ENCODE assay signal across 15 cellular contexts in the genomic region with DNA sequence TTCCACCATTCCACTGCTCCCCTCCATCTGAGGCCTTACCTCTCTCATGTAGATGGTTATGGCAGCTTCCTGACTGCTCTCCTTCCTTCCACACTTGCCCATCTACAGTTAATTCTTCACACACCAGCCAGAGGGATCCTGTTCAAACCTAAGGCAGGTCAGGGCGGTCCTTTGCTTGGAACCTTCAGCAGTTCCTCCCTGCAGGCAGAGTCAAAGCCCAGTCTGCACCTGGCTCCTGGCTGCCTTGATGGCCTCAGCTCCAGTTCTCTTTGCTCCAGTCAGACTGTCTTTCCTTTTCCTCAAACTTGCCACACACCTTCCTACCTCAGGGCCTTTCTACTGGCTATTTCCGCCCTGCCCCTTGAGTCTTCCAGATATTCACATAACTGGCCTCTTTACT. TPM values are rescaled to one million over a fixed set of nuclear protein-coding genes. Genes with fewer than 3 reads are reported as not detected.
DNase-seq lines count a peak whose midpoint lies in the region; ATAC-seq lines count a peak whose summit lies in the region.
"Had no signal": no experiment of that assay in that cellular context is flagged by ENCODE, and none has a peak within 500 bp of the region (broad histone marks: within the 10 kb centered on the region; RNA-seq: fewer than 3 reads in every experiment).

No MANE protein-coding gene starts in this region.

- H3K27me3 Mint-ChIP-seq in activated CD8-positive, alpha-beta memory T cell treated with anti-CD3 and anti-CD28 coated beads, Interleukin-2, amount 10 ng/mL, durations not matched to agents 7 days and 5 days: no peaks in the 10 kb centered on the region

- ATAC-seq in activated CD8-positive, alpha-beta memory T cell treated with anti-CD3 and anti-CD28 coated beads, Interleukin-2, amount 10 ng/mL, durations not matched to agents 7 days and 5 days: no peak
- no peak for ATAC-seq in activated naive CD4-positive, alpha-beta T cell treated with anti-CD3 and anti-CD28 coated beads, Interleukin-2, amount 50 U/mL, for 72 hours
- ATAC-seq in stimulated activated effector memory CD8-positive, alpha-beta T cell treated with anti-CD3 and anti-CD28 coated beads, Interleukin-12 subunit alpha, Interleukin-12 subunit beta, amount 100 ng/mL, for 72 hours: no peak
- ATAC-seq: activated CD4-positive, CD25-positive, alpha-beta regulatory T cell treated with anti-CD3 and anti-CD28 coated beads, Interleukin-2, amount 50 U/mL, for 24 hours had no signal

- CTCF ChIA-PET in activated CD8-positive, alpha-beta memory T cell treated with anti-CD3 and anti-CD28 coated beads, Interleukin-2, amount 10 ng/mL, durations not matched to agents 7 days and 5 days (lab: Charles Lee): interaction anchor here (1.1 to 1.5 kb wide), 4 partner anchors 8 to 431 kb away, joined by 4 to 6 read pairs (median 4); a partner anchor contains a TSS

- H3K4me1 Mint-ChIP-seq in activated CD8-positive, alpha-beta memory T cell treated with anti-CD3 and anti-CD28 coated beads, Interleukin-2, amount 10 ng/mL, durations not matched to agents 7 days and 5 days: peaks cover 45% of the 10 kb centered on the region
- peaks cover 61% of the 10 kb centered on the region for H3K4me1 Mint-ChIP-seq in stimulated activated effector memory CD8-positive, alpha-beta T cell treated with anti-CD3 and anti-CD28 coated beads, Interleukin-12 subunit alpha, Interleukin-12 subunit beta, amount 100 ng/mL, for 72 hours

- no peaks in the 10 kb centered on the region for H3K9me3 ChIP-seq in KOPT-K1 (ENCODE audit: insufficient read depth, low read length, poor library complexity, severe bottlenecking)
- H3K9me3 ChIP-seq: pancreas, SK-N-SH had no signal

- no peaks in the 10 kb centered on the region for H3K36me3 ChIP-seq in KOPT-K1 (ENCODE audit: insufficient read depth, low read length)
- H3K36me3 ChIP-seq: pancreas had no signal

- H3K4me3 Mint-ChIP-seq in activated CD8-positive, alpha-beta memory T cell treated with anti-CD3 and anti-CD28 coated beads, Interleukin-2, amount 10 ng/mL, durations not matched to agents 7 days and 5 days: peak overlapping the region; percentile 78
- H3K4me3 Mint-ChIP-seq in stimulated activated effector memory CD8-positive, alpha-beta T cell treated with anti-CD3 and anti-CD28 coated beads, Interleukin-12 subunit alpha, Interleukin-12 subunit beta, amount 100 ng/mL, for 72 hours: peak overlapping the region; percentile 65

- H3K9me3 Mint-ChIP-seq in activated CD8-positive, alpha-beta memory T cell treated with anti-CD3 and anti-CD28 coated beads, Interleukin-2, amount 10 ng/mL, durations not matched to agents 7 days and 5 days (ENCODE audit: low read depth): no peaks in the 10 kb centered on the region
- peaks cover 0 to 4% of the 10 kb centered on the region in 2 donors for H3K9me3 Mint-ChIP-seq in activated naive CD4-positive, alpha-beta T cell treated with anti-CD3 and anti-CD28 coated beads, Interleukin-2, amount 50 U/mL, for 72 hours
- H3K9me3 Mint-ChIP-seq in stimulated activated effector memory CD8-positive, alpha-beta T cell treated with anti-CD3 and anti-CD28 coated beads, Interleukin-12 subunit alpha, Interleukin-12 subunit beta, amount 100 ng/mL, for 72 hours: no peaks in the 10 kb centered on the region

- peaks cover 1% of the 10 kb centered on the region for H3K36me3 Mint-ChIP-seq in activated CD8-positive, alpha-beta memory T cell treated with anti-CD3 and anti-CD28 coated beads, Interleukin-2, amount 10 ng/mL, durations not matched to agents 7 days and 5 days
- H3K36me3 Mint-ChIP-seq in activated naive CD4-positive, alpha-beta T cell treated with anti-CD3 and anti-CD28 coated beads, Interleukin-2, amount 50 U/mL, for 72 hours: no peaks in the 10 kb centered on the region
- no peaks in the 10 kb centered on the region for H3K36me3 Mint-ChIP-seq in stimulated activated effector memory CD8-positive, alpha-beta T cell treated with anti-CD3 and anti-CD28 coated beads, Interleukin-12 subunit alpha, Interleukin-12 subunit beta, amount 100 ng/mL, for 72 hours

- H3K27ac ChIP-seq in KOPT-K1 (ENCODE audit: low read depth, low read length, poor library complexity, severe bottlenecking): peak overlapping the region; percentile 88

- no peak for DNase-seq in activated CD8-positive, alpha-beta memory T cell treated with anti-CD3 and anti-CD28 coated beads, Interleukin-2, amount 10 ng/mL, durations not matched to agents 7 days and 5 days
- no peak for DNase-seq in activated CD8-positive, alpha-beta memory T cell treated with anti-CD3 and anti-CD28 coated beads, Interleukin-2, amount 50 U/mL, for 48 hours
- no peak for DNase-seq in activated naive CD4-positive, alpha-beta T cell treated with anti-CD3 and anti-CD28 coated beads, Interleukin-2, amount 50 U/mL, for 72 hours (ENCODE audit: low spot score in 2 of 2)
- no peak for DNase-seq in stimulated activated effector memory CD8-positive, alpha-beta T cell treated with anti-CD3 and anti-CD28 coated beads, Interleukin-12 subunit alpha, Interleukin-12 subunit beta, amount 100 ng/mL, for 72 hours (ENCODE audit: low spot score in 2 of 2)
- no peak for DNase-seq in T1000 (lab: John Stamatoyannopoulos, UW)
- no peak for DNase-seq in Ammon's horn (ENCODE audit: low spot score)
- no peak for DNase-seq in ureter (ENCODE audit: low spot score)
- DNase-seq: midbrain; NCI-H2171; NK-92 treated with Interleukin-12 subunit alpha and Interleukin-12 subunit beta, amount 100 ng/mL, for 24 hours; pancreas; SK-N-SH; trophoblast cell had no signal

- peak overlapping the region; percentile 85 for H3K27ac Mint-ChIP-seq in activated CD8-positive, alpha-beta memory T cell treated with anti-CD3 and anti-CD28 coated beads, Interleukin-2, amount 10 ng/mL, durations not matched to agents 7 days and 5 days
- peak overlapping the region; percentile 80 to 97 for H3K27ac Mint-ChIP-seq in activated naive CD4-positive, alpha-beta T cell treated with anti-CD3 and anti-CD28 coated beads, Interleukin-2, amount 50 U/mL, for 72 hours
- peak overlapping the region; percentile 64 for H3K27ac Mint-ChIP-seq in stimulated activated effector memory CD8-positive, alpha-beta T cell treated with anti-CD3 and anti-CD28 coated beads, Interleukin-12 subunit alpha, Interleukin-12 subunit beta, amount 100 ng/mL, for 72 hours

RNA-seq across cellular contexts. Expression of a gene that starts 30.2 kb away (rescaled TPM):
- total RNA-seq in activated CD8-positive, alpha-beta memory T cell treated with anti-CD3 and anti-CD28 coated beads, Interleukin-2, amount 10 ng/mL, durations not matched to agents 7 days and 5 days: 10 to 100 TPM; 66.2 to 77.9 TPM
- total RNA-seq in activated naive CD4-positive, alpha-beta T cell treated with anti-CD3 and anti-CD28 coated beads, Interleukin-2, amount 50 U/mL, for 72 hours: 10 to 100 TPM; 39.5 to 43.6 TPM
- total RNA-seq in ureter: 45.8 TPM
